Comparison of ENCODE assay signal across 16 cellular contexts in the genomic region with DNA sequence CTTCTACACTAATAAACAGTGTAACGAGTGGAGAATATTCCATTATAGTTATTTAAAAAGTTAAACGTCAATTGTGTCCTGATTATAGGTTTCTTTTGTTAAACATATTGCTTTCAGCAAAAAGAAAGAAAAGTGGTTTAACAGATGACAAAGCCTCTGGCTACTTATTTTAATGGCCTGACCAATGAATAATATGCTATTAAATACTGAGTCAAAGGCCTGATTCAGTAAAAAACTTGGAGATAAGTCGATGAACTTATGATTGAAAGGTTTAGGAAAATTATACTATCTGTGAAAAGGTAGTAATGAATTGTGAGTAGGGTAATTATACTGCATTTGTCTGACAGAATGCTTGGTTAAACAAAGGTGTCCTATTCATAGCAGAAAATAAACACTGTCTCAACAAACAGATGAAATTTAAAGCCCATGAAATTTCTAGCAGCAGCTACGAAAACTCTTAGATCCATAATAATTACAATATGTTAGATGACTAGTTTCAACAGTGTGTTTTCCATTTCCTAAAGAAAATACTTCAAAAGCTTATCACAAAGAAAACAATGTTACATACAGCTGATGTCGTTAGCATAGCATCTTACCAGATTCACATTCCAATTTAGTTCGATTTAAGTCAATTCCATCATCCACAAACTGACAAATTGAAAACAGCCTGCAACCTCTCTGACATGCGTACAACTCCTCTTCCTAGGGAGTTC. TPM values are rescaled to one million over a fixed set of nuclear protein-coding genes. Genes with fewer than 3 reads are reported as not detected.
A peak's percentile ranks its signal among the peaks of the same experiment; 100 is the strongest.
DNase-seq lines count a peak whose midpoint lies in the region; ATAC-seq and TF ChIP-seq lines count a peak whose summit lies in the region.
"Had no signal": no experiment of that assay in that cellular context is flagged by ENCODE, and none has a peak within 500 bp of the region (broad histone marks: within the 10 kb centered on the region; RNA-seq: fewer than 3 reads in every experiment).

No MANE protein-coding gene starts in this region.

- peak in 2 of 3 experiments; percentile 30 to 81 for DNase-seq in NCI-H1417 (lab: John Stamatoyannopoulos, UW)
- DNase-seq in activated CD8-positive, alpha-beta T cell treated with anti-CD3 and anti-CD28 coated beads, Interleukin-2, amount 10 ng/mL, durations not matched to agents 7 days and 5 days = no peak
- DNase-seq in fibroblast of the aortic adventitia (ENCODE audit: low read depth) = peak; percentile 53
- DNase-seq in NCI-H526 treated with DMSO at 0.1 percent for 48 hours (lab: John Stamatoyannopoulos, UW) = no peak
- no peak for DNase-seq in ACHN
- DNase-seq in spleen = no peak
- DNase-seq: activated CD4-positive, alpha-beta T cell treated with anti-CD3 and anti-CD28 coated beads, Interleukin-2, amount 10 ng/mL, durations not matched to agents 7 days and 5 days; C1 segment of cervical spinal cord; cortex of kidney; gastrocnemius medialis; GDM1; SW 1271 had no signal

- peaks cover 16% of the 10 kb centered on the region for H3K4me1 Mint-ChIP-seq in activated CD8-positive, alpha-beta T cell treated with anti-CD3 and anti-CD28 coated beads, Interleukin-2, amount 10 ng/mL, durations not matched to agents 7 days and 5 days (ENCODE audit: low read depth)
- H3K4me1 Mint-ChIP-seq: neural progenitor cell had no signal

- peaks cover 0 to 89% (median 20%) of the 10 kb centered on the region in 11 experiments; a peak in 15 of 22 replicates for H4K20me1 ChIP-seq in BLaER1 treated with 17β-estradiol and CSF1 and Interleukin-3, amounts not matched to agents 10 nM and 100 nM

- H3K27ac Mint-ChIP-seq in activated CD8-positive, alpha-beta T cell treated with anti-CD3 and anti-CD28 coated beads, Interleukin-2, amount 10 ng/mL, durations not matched to agents 7 days and 5 days = peak overlapping the region; percentile 25
- H3K27ac Mint-ChIP-seq: activated CD4-positive, alpha-beta T cell treated with anti-CD3 and anti-CD28 coated beads, Interleukin-2, amount 10 ng/mL, durations not matched to agents 7 days and 5 days; neural progenitor cell had no signal

- H3K36me3 Mint-ChIP-seq in activated CD8-positive, alpha-beta T cell treated with anti-CD3 and anti-CD28 coated beads, Interleukin-2, amount 10 ng/mL, durations not matched to agents 7 days and 5 days (ENCODE audit: low read depth) = peaks cover 34% of the 10 kb centered on the region

- H3K27me3 ChIP-seq in BLaER1 treated with 17β-estradiol and CSF1 and Interleukin-3, amounts not matched to agents 10 nM and 100 nM = no peaks in the 10 kb centered on the region
- H3K27me3 ChIP-seq in spleen (replicated peaks in 1 of 7) = no peaks in the 10 kb centered on the region
- H3K27me3 ChIP-seq: gastrocnemius medialis, neural progenitor cell had no signal

- H3K9me3 ChIP-seq in BLaER1 treated with 17β-estradiol and CSF1 and Interleukin-3, amounts not matched to agents 10 nM and 100 nM (replicated peaks in 1 of 11) = no peaks in the 10 kb centered on the region
- H3K9me3 ChIP-seq in spleen = no peaks in the 10 kb centered on the region
- H3K9me3 ChIP-seq: gastrocnemius medialis had no signal

- no peak overlapping the region for H3K9ac ChIP-seq in BLaER1 treated with 17β-estradiol and CSF1 and Interleukin-3, amounts not matched to agents 10 nM and 100 nM
- H3K9ac ChIP-seq: neural progenitor cell had no signal

- in situ Hi-C loops in ACHN (cut with HindIII; ENCODE audit: low pct_ligation_motif_present, low pct_unique_long_range_greater_than_20kb, low sequenced_read_pairs) = no loop called here

- peaks cover 18 to 44% (median 27%) of the 10 kb centered on the region in 10 experiments for H3K4me1 ChIP-seq in BLaER1 treated with 17β-estradiol and CSF1 and Interleukin-3, amounts not matched to agents 10 nM and 100 nM
- peaks cover 47 to 75% (median 58%) of the 10 kb centered on the region in 6 donors for H3K4me1 ChIP-seq in spleen

- H3K9me3 Mint-ChIP-seq in activated CD8-positive, alpha-beta T cell treated with anti-CD3 and anti-CD28 coated beads, Interleukin-2, amount 10 ng/mL, durations not matched to agents 7 days and 5 days (ENCODE audit: insufficient read depth) = no peaks in the 10 kb centered on the region
- H3K9me3 Mint-ChIP-seq: activated CD4-positive, alpha-beta T cell treated with anti-CD3 and anti-CD28 coated beads, Interleukin-2, amount 10 ng/mL, durations not matched to agents 7 days and 5 days; neural progenitor cell had no signal

- WGBS in spleen, 5 donors = 77 to 82% (median 80%) methylated on average over 7 of the region's 7 CpGs

- intact Hi-C loops in spleen (cut with DNase I; ENCODE audit: low total_unique reads) = loop anchor here (10.0 kb wide), 1 partner anchor 92 kb away; no protein-coding TSS in a partner anchor

- H3K36me3 ChIP-seq in BLaER1 treated with 17β-estradiol and CSF1 and Interleukin-3, amounts not matched to agents 10 nM and 100 nM = peaks cover 33 to 62% (median 41%) of the 10 kb centered on the region in 11 experiments
- peaks cover 0 to 64% (median 26%) of the 10 kb centered on the region in 6 donors for H3K36me3 ChIP-seq in spleen
- H3K36me3 ChIP-seq: neural progenitor cell had no signal

- no peaks in the 10 kb centered on the region for H3K27me3 Mint-ChIP-seq in activated CD8-positive, alpha-beta T cell treated with anti-CD3 and anti-CD28 coated beads, Interleukin-2, amount 10 ng/mL, durations not matched to agents 7 days and 5 days (ENCODE audit: low read depth)
- H3K27me3 Mint-ChIP-seq: activated CD4-positive, alpha-beta T cell treated with anti-CD3 and anti-CD28 coated beads, Interleukin-2, amount 10 ng/mL, durations not matched to agents 7 days and 5 days had no signal

- ATAC-seq in activated CD8-positive, alpha-beta T cell treated with anti-CD3 and anti-CD28 coated beads, Interleukin-2, amount 10 ng/mL, durations not matched to agents 7 days and 5 days = no peak
- no peak for ATAC-seq in HG02588 (IDR thresholded peaks at IDR 0.05; ENCODE audit: unreplicated experiment)
- ATAC-seq: gastrocnemius medialis had no signal

- POLR2A ChIA-PET in activated CD8-positive, alpha-beta T cell treated with anti-CD3 and anti-CD28 coated beads, Interleukin-2, amount 10 ng/mL, durations not matched to agents 7 days and 5 days (lab: Charles Lee) = no interaction called here

- H3K4me2 ChIP-seq in BLaER1 treated with 17β-estradiol and CSF1 and Interleukin-3, amounts not matched to agents 10 nM and 100 nM = peak overlapping the region; percentile 21 to 57 (median 37); a peak in 17 of 22 replicates
- H3K4me2 ChIP-seq: neural progenitor cell had no signal

- peak overlapping the region in 3 of 11 experiments; percentile 2 to 35 (median 14); a peak in 1 of 22 replicates for H3K27ac ChIP-seq in BLaER1 treated with 17β-estradiol and CSF1 and Interleukin-3, amounts not matched to agents 10 nM and 100 nM
- peak overlapping the region in 3 of 8 donors; percentile 24 to 34 (median 30) for H3K27ac ChIP-seq in spleen
- H3K27ac ChIP-seq: gastrocnemius medialis, neural progenitor cell had no signal

- CTCF ChIA-PET in activated CD8-positive, alpha-beta T cell treated with anti-CD3 and anti-CD28 coated beads, Interleukin-2, amount 10 ng/mL, durations not matched to agents 7 days and 5 days (lab: Charles Lee) = no interaction called here

- no peak overlapping the region for H3K4me3 ChIP-seq in BLaER1 treated with 17β-estradiol and CSF1 and Interleukin-3, amounts not matched to agents 10 nM and 100 nM
- no peak overlapping the region for H3K4me3 ChIP-seq in fibroblast of the aortic adventitia (ENCODE audit: low read depth, low read length)
- no peak overlapping the region for H3K4me3 ChIP-seq in spleen
- H3K4me3 ChIP-seq: gastrocnemius medialis, neural progenitor cell had no signal

- no peak for TF ChIP-seq POLR2A in spleen (IDR thresholded peaks at IDR 0.05)

- TF ChIP-seq CTCF in fibroblast of the aortic adventitia (IDR thresholded peaks at IDR 0.05; ENCODE audit: insufficient read depth, low read length) (no peak), spleen (IDR thresholded peaks at IDR 0.05 in 8 of 11, conservative IDR thresholded peaks at IDR 0.05 in 3 of 11) (no peak)

- no peak overlapping the region for H3K4me3 Mint-ChIP-seq in activated CD8-positive, alpha-beta T cell treated with anti-CD3 and anti-CD28 coated beads, Interleukin-2, amount 10 ng/mL, durations not matched to agents 7 days and 5 days
- H3K4me3 Mint-ChIP-seq: activated CD4-positive, alpha-beta T cell treated with anti-CD3 and anti-CD28 coated beads, Interleukin-2, amount 10 ng/mL, durations not matched to agents 7 days and 5 days; neural progenitor cell had no signal

RNA-seq across cellular contexts. Expression of gene TMEM59, which starts 6.2 kb away (rescaled TPM):
- 100 to 1,000 TPM; 154 to 156 TPM for total RNA-seq in activated CD8-positive, alpha-beta T cell treated with anti-CD3 and anti-CD28 coated beads, Interleukin-2, amount 10 ng/mL, durations not matched to agents 7 days and 5 days
- total RNA-seq in fibroblast of the aortic adventitia (ENCODE audit: low replicate concordance) (278 and 356 TPM in 2 replicates), spleen (100 to 1,000 TPM; 215 to 295 (median 231) TPM)
- 100 to 1,000 TPM in 2 of 3 donors, 10 to 100 TPM in 1; 73.1 to 119 (median 111) TPM for polyA plus RNA-seq in spleen

RNA-seq across cellular contexts. Expression of gene TCEANC2, which starts 6.6 kb away (rescaled TPM):
- 10 to 100 TPM; 11.6 to 12.0 TPM for total RNA-seq in activated CD8-positive, alpha-beta T cell treated with anti-CD3 and anti-CD28 coated beads, Interleukin-2, amount 10 ng/mL, durations not matched to agents 7 days and 5 days
- total RNA-seq in fibroblast of the aortic adventitia (ENCODE audit: low replicate concordance) (5.4 and 5.5 TPM in 2 replicates), spleen (10 to 100 TPM in 2 of 7 donors, 1 to 10 TPM in 5; 4.9 to 12.7 (median 6.8) TPM)
- 1 to 10 TPM; 1.9 to 2.7 (median 2.7) TPM for polyA plus RNA-seq in spleen

RNA-seq across cellular contexts. Expression of gene LDLRAD1, which starts 28.8 kb away (rescaled TPM):
- total RNA-seq in activated CD8-positive, alpha-beta T cell treated with anti-CD3 and anti-CD28 coated beads, Interleukin-2, amount 10 ng/mL, durations not matched to agents 7 days and 5 days = not detected
- not detected in 2 replicates for total RNA-seq in fibroblast of the aortic adventitia (ENCODE audit: low replicate concordance)
- not detected for total RNA-seq in spleen
- polyA plus RNA-seq in spleen = not detected
- total RNA-seq: activated CD4-positive, alpha-beta T cell treated with anti-CD3 and anti-CD28 coated beads, Interleukin-2, amount 10 ng/mL, durations not matched to agents 7 days and 5 days; gastrocnemius medialis had no signal
- polyA plus RNA-seq: keratinocyte had no signal

Comparison
In these comparisons a context has a peak if more than half of its experiments do, and no peak if none do; other contexts are left out.
1. DNase-seq: peak in NCI-H1417 (2 of 3) and fibroblast of the aortic adventitia (single experiment); none in activated CD8-positive, alpha-beta T cell treated with anti-CD3 and anti-CD28 coated beads, Interleukin-2, amount 10 ng/mL, durations not matched to agents 7 days and 5 days (single experiment), NCI-H526 treated with DMSO at 0.1 percent for 48 hours (single experiment), ACHN (single experiment) and spleen (single experiment).